29 cellular contexts compared by ENCODE assay signal in the genomic region with DNA sequence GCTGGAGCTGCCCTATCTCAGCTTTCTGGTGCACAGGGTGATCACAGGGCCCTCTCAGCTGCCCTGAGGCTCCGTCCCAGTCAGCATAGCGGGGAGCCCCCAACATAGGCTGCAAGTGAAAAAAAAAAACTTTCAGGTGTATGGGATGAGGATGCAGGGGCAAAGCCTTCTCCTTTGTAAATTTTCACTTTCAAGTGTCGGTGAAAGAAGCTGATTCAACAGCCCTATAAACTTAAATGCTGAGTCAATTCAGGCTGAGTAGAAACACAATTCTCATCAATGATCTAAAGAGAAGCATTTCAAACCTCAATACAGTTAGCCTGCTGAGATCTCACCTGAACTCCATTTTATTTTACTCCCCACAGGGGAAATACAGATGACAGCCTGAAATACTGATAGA.
DNase-seq lines count a peak whose midpoint lies in the region; ATAC-seq, FAIRE-seq and TF ChIP-seq lines count a peak whose summit lies in the region.
"Had no signal": no experiment of that assay in that cellular context is flagged by ENCODE, and none has a peak within 500 bp of the region (broad histone marks: within the 10 kb centered on the region; RNA-seq: fewer than 3 reads in every experiment).

No MANE protein-coding gene starts in this region.

- no peaks in the 10 kb centered on the region for H3K27me3 ChIP-seq in testis
- H3K27me3 ChIP-seq in HAP-1 (ENCODE audit: low read depth): peaks cover 2% of the 10 kb centered on the region; the same call in 1 of the 2 replicates
- H3K27me3 ChIP-seq: pancreas, stomach, tibial nerve had no signal

- ATAC-seq in GM18508 (IDR thresholded peaks at IDR 0.05; ENCODE audit: insufficient read depth, unreplicated experiment) (peak; percentile 33), GM19452 (IDR thresholded peaks at IDR 0.05; ENCODE audit: unreplicated experiment) (peak; percentile 28), HG02678 (IDR thresholded peaks at IDR 0.05; ENCODE audit: unreplicated experiment) (peak; percentile 35), HG03571 (IDR thresholded peaks at IDR 0.05; ENCODE audit: unreplicated experiment) (peak; percentile 35)
- ATAC-seq: A549; activated CD8-positive, alpha-beta memory T cell treated with anti-CD3 and anti-CD28 coated beads, Interleukin-2, amount 10 ng/mL, durations not matched to agents 7 days and 5 days; pancreas; WTC11 had no signal

- TF ChIP-seq CTCF in testis (IDR thresholded peaks at IDR 0.05): no peak

- intact Hi-C loops in testis (cut with DNase I; ENCODE audit: low total_unique reads): no loop called here

- H3K27ac ChIP-seq in testis: no peak overlapping the region
- H3K27ac ChIP-seq: A549, pancreas, stomach, tibial nerve had no signal

- 76 to 80% methylated on average over 3 of the region's 3 CpGs for WGBS in testis, 2 donors

- no peak for DNase-seq in stimulated activated CD4-positive, alpha-beta T cell treated with anti-CD3 and anti-CD28 coated beads, Interleukin-4, amount 100 ng/mL, for 24 hours
- DNase-seq in GM19239 (ENCODE audit: insufficient read length, low spot score) (no peak), testis (no peak), HAP-1 (ENCODE audit: low spot score in 2 of 2) (no peak)
- DNase-seq: activated CD4-positive, alpha-beta T cell treated with anti-CD3 and anti-CD28 coated beads, Interleukin-2, amount 10 ng/mL, durations not matched to agents 7 days and 5 days; activated CD8-positive, alpha-beta memory T cell treated with anti-CD3 and anti-CD28 coated beads, Interleukin-2, amount 10 ng/mL, durations not matched to agents 7 days and 5 days; activated naive CD4-positive, alpha-beta T cell treated with anti-CD3 and anti-CD28 coated beads for 36 hours; activated T-cell treated with anti-CD3 and anti-CD28 coated beads, Interleukin-2, amount 50 U/mL, for 48 hours; AML-193; CD4-positive, alpha-beta memory T cell; GOT3; hypothalamus; immature natural killer cell; NCI-H1092; NCI-H187; NCI-H526; pancreas; retina; SHP77; small intestine; stomach; T1000 had no signal

- no peaks in the 10 kb centered on the region for H3K4me1 ChIP-seq in testis
- no peaks in the 10 kb centered on the region for H3K4me1 ChIP-seq in HAP-1
- H3K4me1 ChIP-seq: A549, pancreas, stomach, tibial nerve had no signal

- no peak for TF ChIP-seq POLR2A in testis (IDR thresholded peaks at IDR 0.05)

- no peak for FAIRE-seq in GM19239 (lab: Jason Lieb, UNC)
- FAIRE-seq: A549, pancreas, small intestine had no signal

- in situ Hi-C loops in HAP-1 (cut with MboI; ENCODE audit: low sequenced_read_pairs): loop anchor here (25.0 kb wide), 1 partner anchor 911 kb away; no protein-coding TSS in a partner anchor

- H3K36me3 ChIP-seq in testis (ENCODE audit: low read depth, missing control alignments): no peaks in the 10 kb centered on the region
- H3K36me3 ChIP-seq in HAP-1 (replicated peaks): no peaks in the 10 kb centered on the region
- H3K36me3 ChIP-seq: pancreas, stomach, tibial nerve had no signal

- H3K9me3 ChIP-seq in testis (no peaks in the 10 kb centered on the region), HAP-1 (no peaks in the 10 kb centered on the region)
- H3K9me3 ChIP-seq: A549, pancreas, tibial nerve had no signal

- H3K4me3 ChIP-seq in testis (no peak overlapping the region), HAP-1 (no peak overlapping the region)
- H3K4me3 ChIP-seq: A549, pancreas, stomach, tibial nerve had no signal
